Comparison of ENCODE assay signal across 1 cellular context in the genomic region with DNA sequence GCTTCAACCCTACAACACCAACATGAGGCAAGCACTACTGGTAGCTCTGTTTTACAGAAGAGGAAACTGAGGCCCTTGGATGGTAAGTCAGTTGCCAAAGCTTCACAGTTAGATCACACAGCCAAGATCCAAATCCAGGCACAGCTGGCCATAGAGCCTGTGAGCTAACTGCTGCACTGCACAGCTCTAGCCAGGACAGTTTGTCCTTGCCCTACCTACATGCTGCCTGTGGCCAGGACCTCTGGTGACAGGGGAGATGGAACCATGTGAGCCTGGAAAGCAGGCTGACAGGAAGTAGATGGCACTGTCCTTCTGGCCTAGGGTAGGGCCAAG.
TF ChIP-seq lines count a peak whose summit lies in the region.

No MANE protein-coding gene starts in this region.

TF ChIP-seq in H1, 55 proteins besides CTCF, POLR2A, EP300 and RAD21 (continued from another document):
- no peak for TF ChIP-seq JUND (IDR thresholded peaks at IDR 0.05; ENCODE audit: low read length)
- TF ChIP-seq MAFK (IDR thresholded peaks at IDR 0.05; ENCODE audit: low read depth, low read length): no peak
- TF ChIP-seq TEAD4 (IDR thresholded peaks at IDR 0.05; ENCODE audit: low read depth, low read length): no peak
TF ChIP-seq in H1: peak in this region for 1.
